11 cellular contexts compared by ENCODE assay signal in genomic region chr19:5365905-5366304, GRCh38.
"Had no signal": no experiment of that assay in that cellular context is flagged by ENCODE, and none has a peak within 500 bp of the region (broad histone marks: within the 10 kb centered on the region; RNA-seq: fewer than 3 reads in every experiment).

No MANE protein-coding gene starts in this region.

- FAIRE-seq: H1, H54 had no signal

- H3K27ac ChIP-seq: GM23248 had no signal

- DNase-seq: GOT3, H7, H9, HCEC 1CT, HFFc6 had no signal

- ATAC-seq: GM23338, HCT116 had no signal

- H3K4me2 ChIP-seq: GM23338 had no signal

- H3K36me3 ChIP-seq: HAP-1 had no signal

- H2AFZ ChIP-seq: GM23248, GM23338 had no signal

- H3K9ac ChIP-seq: GM23248 had no signal

- H3K4me3 ChIP-seq: GM23248, GM23338, HAP-1 had no signal

- H3K9me3 ChIP-seq: HAP-1 had no signal

- H3K4me1 ChIP-seq: HAP-1 had no signal
